ENCODE assay signal across 12 cellular contexts in genomic region chr19:51783373-51783772, GRCh38. TPM values are rescaled to one million over a fixed set of nuclear protein-coding genes. Genes with fewer than 3 reads are reported as not detected.
DNase-seq lines count a peak whose midpoint lies in the region; ATAC-seq and TF ChIP-seq lines count a peak whose summit lies in the region.
"Had no signal": no experiment of that assay in that cellular context is flagged by ENCODE, and none has a peak within 500 bp of the region (broad histone marks: within the 10 kb centered on the region; RNA-seq: fewer than 3 reads in every experiment).

No MANE protein-coding gene starts in this region.

- no peaks in the 10 kb centered on the region for H3K36me3 ChIP-seq in naive thymus-derived CD4-positive, alpha-beta T cell (ENCODE audit: control insufficient read depth in 2 of 3, insufficient read depth in 3 of 3, low read length in 3 of 3)
- no peaks in the 10 kb centered on the region for H3K36me3 ChIP-seq in suprapubic skin

- WGBS in suprapubic skin, result 41% methylated on average over 3 of the region's 3 CpGs

- CTCF ChIA-PET in naive thymus-derived CD4-positive, alpha-beta T cell (lab: Charles Lee), result no interaction called here

- in situ Hi-C loops in astrocyte of the spinal cord (cut with HindIII; ENCODE audit: low sequenced_read_pairs), result no loop called here

- no peak overlapping the region for H3K4me3 Mint-ChIP-seq in naive thymus-derived CD4-positive, alpha-beta T cell
- H3K4me3 Mint-ChIP-seq in naive thymus-derived CD8-positive, alpha-beta T cell, result no peak overlapping the region
- H3K4me3 Mint-ChIP-seq: CD4-positive, alpha-beta memory T cell had no signal

- H3K27ac Mint-ChIP-seq in naive thymus-derived CD4-positive, alpha-beta T cell, result no peak overlapping the region
- H3K27ac Mint-ChIP-seq in naive thymus-derived CD8-positive, alpha-beta T cell, result no peak overlapping the region
- H3K27ac Mint-ChIP-seq: CD4-positive, alpha-beta memory T cell had no signal

- TF ChIP-seq EP300 in suprapubic skin (IDR thresholded peaks at IDR 0.05), result no peak

- TF ChIP-seq POLR2A in suprapubic skin (IDR thresholded peaks at IDR 0.05), result no peak

- peaks cover 0 to 1% (median 0%) of the 10 kb centered on the region in 5 donors for H3K36me3 Mint-ChIP-seq in naive thymus-derived CD4-positive, alpha-beta T cell
- peaks cover 0 to 4% (median 0%) of the 10 kb centered on the region in 3 donors for H3K36me3 Mint-ChIP-seq in naive thymus-derived CD8-positive, alpha-beta T cell
- H3K36me3 Mint-ChIP-seq: CD4-positive, alpha-beta memory T cell had no signal

- POLR2A ChIA-PET in naive thymus-derived CD4-positive, alpha-beta T cell (lab: Charles Lee), result no interaction called here
- POLR2A ChIA-PET in naive thymus-derived CD8-positive, alpha-beta T cell (lab: Charles Lee), result no interaction called here

- peak; percentile 49 to 58 for DNase-seq in NCI-H526 (lab: John Stamatoyannopoulos, UW)
- no peak for DNase-seq in NCI-H526 treated with DMSO at 0.1 percent for 48 hours (lab: John Stamatoyannopoulos, UW)
- DNase-seq in M059J (ENCODE audit: low read depth), result peak; percentile 45
- DNase-seq in astrocyte of the spinal cord (ENCODE audit: low read depth, low spot score), result no peak
- no peak for DNase-seq in naive thymus-derived CD4-positive, alpha-beta T cell
- no peak for DNase-seq in suprapubic skin (ENCODE audit: low spot score in 2 of 2)
- no peak for DNase-seq in naive thymus-derived CD8-positive, alpha-beta T cell
- DNase-seq: activated CD8-positive, alpha-beta memory T cell treated with anti-CD3 and anti-CD28 coated beads, Interleukin-2, amount 50 U/mL, for 48 hours; CD4-positive, alpha-beta memory T cell; NCI-H1436 treated with DMSO at 0.1 percent for 48 hours had no signal

- TF ChIP-seq CTCF in astrocyte of the spinal cord (IDR thresholded peaks at IDR 0.05; ENCODE audit: low read depth, low read length) (peak; percentile 12), suprapubic skin (IDR thresholded peaks at IDR 0.05) (peak in 1 of 2 donors; percentile 5)

- H3K27ac ChIP-seq in naive thymus-derived CD4-positive, alpha-beta T cell (ENCODE audit: low read depth, low read length), result no peak overlapping the region
- H3K27ac ChIP-seq in suprapubic skin, result no peak overlapping the region

- intact Hi-C loops in naive thymus-derived CD4-positive, alpha-beta T cell (cut with micrococcal nuclease), result no loop called here

- H3K27me3 Mint-ChIP-seq in naive thymus-derived CD4-positive, alpha-beta T cell, result peaks cover 2 to 33% (median 25%) of the 10 kb centered on the region in 5 donors
- H3K27me3 Mint-ChIP-seq in naive thymus-derived CD8-positive, alpha-beta T cell, result peaks cover 15 to 35% (median 25%) of the 10 kb centered on the region in 5 donors

- H3K4me3 ChIP-seq in astrocyte of the spinal cord (ENCODE audit: low read depth, low read length) (no peak overlapping the region), suprapubic skin (no peak overlapping the region)
- no peak overlapping the region for H3K4me3 ChIP-seq in naive thymus-derived CD4-positive, alpha-beta T cell (ENCODE audit: low read length)

- peaks cover 0 to under 1% of the 10 kb centered on the region in 2 donors for H3K27me3 ChIP-seq in naive thymus-derived CD4-positive, alpha-beta T cell (ENCODE audit: control insufficient read depth in 2 of 2, insufficient read depth in 2 of 2, low read length in 2 of 2)
- H3K27me3 ChIP-seq in suprapubic skin, result peaks cover 3% of the 10 kb centered on the region

- peaks cover 0 to 3% (median 0%) of the 10 kb centered on the region in 7 donors for H3K4me1 Mint-ChIP-seq in naive thymus-derived CD4-positive, alpha-beta T cell
- H3K4me1 Mint-ChIP-seq in naive thymus-derived CD8-positive, alpha-beta T cell, result no peaks in the 10 kb centered on the region
- H3K4me1 Mint-ChIP-seq: CD4-positive, alpha-beta memory T cell had no signal

- no peaks in the 10 kb centered on the region for H3K4me1 ChIP-seq in naive thymus-derived CD4-positive, alpha-beta T cell (ENCODE audit: control insufficient read depth in 2 of 2, insufficient read depth in 2 of 2, low read length in 2 of 2)
- H3K4me1 ChIP-seq in suprapubic skin, result peaks cover 26% of the 10 kb centered on the region

- H3K9me3 Mint-ChIP-seq in naive thymus-derived CD4-positive, alpha-beta T cell, result peaks cover 0 to 8% (median 2%) of the 10 kb centered on the region in 11 donors
- H3K9me3 Mint-ChIP-seq in naive thymus-derived CD8-positive, alpha-beta T cell, result peaks cover 0 to 9% (median 0%) of the 10 kb centered on the region in 9 donors

- ATAC-seq in naive thymus-derived CD4-positive, alpha-beta T cell, result peak; percentile 57
- ATAC-seq in GM18520 (IDR thresholded peaks at IDR 0.05; ENCODE audit: unreplicated experiment), result no peak
- no peak for ATAC-seq in naive thymus-derived CD8-positive, alpha-beta T cell

- no peaks in the 10 kb centered on the region for H3K9me3 ChIP-seq in naive thymus-derived CD4-positive, alpha-beta T cell (ENCODE audit: control insufficient read depth in 2 of 3, low read length in 3 of 3)
- H3K9me3 ChIP-seq in suprapubic skin, result no peaks in the 10 kb centered on the region

RNA-seq across cellular contexts. Expression of gene FPR3, which starts 11.6 kb away (rescaled TPM):
- total RNA-seq in M059J (2014; rRNA removed; shearing (Covaris generic)), result 0.10 and 0.22 TPM in 2 replicates
- 1 to 10 TPM in 2 of 5 experiments, under 1 TPM in 2, not detected in 1; 0.13 to 5.1 (median 3.0) TPM for total RNA-seq in naive thymus-derived CD4-positive, alpha-beta T cell
- not detected for polyA plus RNA-seq in naive thymus-derived CD4-positive, alpha-beta T cell
- total RNA-seq in suprapubic skin, result 1 to 10 TPM in 3 of 4 donors, under 1 TPM in 1; 0.81 to 2.9 (median 2.1) TPM
- 1 to 10 TPM; 1.3 to 1.4 TPM for total RNA-seq in naive thymus-derived CD8-positive, alpha-beta T cell
- not detected for polyA plus RNA-seq in naive thymus-derived CD8-positive, alpha-beta T cell
- total RNA-seq: glomerular endothelial cell had no signal
- polyA plus RNA-seq: CD4-positive, alpha-beta memory T cell had no signal

RNA-seq across cellular contexts. Expression of gene FPR2, which starts 22.4 kb away (rescaled TPM):
- not detected in 2 replicates for total RNA-seq in M059J (2014; rRNA removed; shearing (Covaris generic))
- total RNA-seq in naive thymus-derived CD4-positive, alpha-beta T cell, result 1 to 10 TPM in 1 of 5 experiments, under 1 TPM in 1, not detected in 3; 0.16 to 7.9 TPM
- not detected for polyA plus RNA-seq in naive thymus-derived CD4-positive, alpha-beta T cell
- total RNA-seq in suprapubic skin, result under 1 TPM in 1 of 4 donors, not detected in 3; 0.34 TPM
- not detected for total RNA-seq in naive thymus-derived CD8-positive, alpha-beta T cell
- not detected for polyA plus RNA-seq in naive thymus-derived CD8-positive, alpha-beta T cell
- total RNA-seq: CD4-positive, alpha-beta memory T cell; glomerular endothelial cell had no signal
- polyA plus RNA-seq: CD4-positive, alpha-beta memory T cell had no signal

RNA-seq across cellular contexts. Expression of gene FPR1, which starts 31.7 kb away (rescaled TPM):
- total RNA-seq in M059J (2014; rRNA removed; shearing (Covaris generic)), result 3.6 and 3.8 TPM in 2 replicates
- 10 to 100 TPM in 1 of 5 experiments, 1 to 10 TPM in 1, under 1 TPM in 2, not detected in 1; 0.38 to 68.2 (median 3.4) TPM for total RNA-seq in naive thymus-derived CD4-positive, alpha-beta T cell
- polyA plus RNA-seq in naive thymus-derived CD4-positive, alpha-beta T cell, result under 1 TPM; 0.24 to 0.30 TPM
- 1 to 10 TPM in 2 of 4 donors, under 1 TPM in 2; 0.60 to 1.7 (median 1.0) TPM for total RNA-seq in suprapubic skin
- total RNA-seq in naive thymus-derived CD8-positive, alpha-beta T cell, result not detected
- polyA plus RNA-seq in naive thymus-derived CD8-positive, alpha-beta T cell, result under 1 TPM in 2 of 3 donors, not detected in 1; 0.11 to 0.49 TPM
- total RNA-seq: CD4-positive, alpha-beta memory T cell; glomerular endothelial cell had no signal

RNA-seq across cellular contexts. Expression of gene HAS1, which starts 59.6 kb away (rescaled TPM):
- not detected in 2 replicates for total RNA-seq in M059J (2014; rRNA removed; shearing (Covaris generic))
- total RNA-seq in naive thymus-derived CD4-positive, alpha-beta T cell, result not detected
- polyA plus RNA-seq in naive thymus-derived CD4-positive, alpha-beta T cell, result under 1 TPM; 0.11 to 0.90 TPM
- 1 to 10 TPM in 3 of 4 donors, not detected in 1; 2.2 to 9.8 (median 4.4) TPM for total RNA-seq in suprapubic skin
- not detected for total RNA-seq in naive thymus-derived CD8-positive, alpha-beta T cell
- under 1 TPM in 1 of 3 donors, not detected in 2; 0.09 TPM for polyA plus RNA-seq in naive thymus-derived CD8-positive, alpha-beta T cell
- total RNA-seq: CD4-positive, alpha-beta memory T cell; glomerular endothelial cell had no signal
- polyA plus RNA-seq: CD4-positive, alpha-beta memory T cell had no signal

Comparison
In these comparisons a context has a peak if more than half of its experiments do, and no peak if none do; other contexts are left out.
1. DNase-seq: peak in NCI-H526 (2 of 2) and M059J (single experiment); none in NCI-H526 treated with DMSO at 0.1 percent for 48 hours (single experiment), astrocyte of the spinal cord (single experiment), naive thymus-derived CD4-positive, alpha-beta T cell (0 of 9), suprapubic skin (0 of 2) and naive thymus-derived CD8-positive, alpha-beta T cell (0 of 10).